In genomic region chr10:91974960-91975359, GRCh38 we compare ENCODE assay signal across 14 cellular contexts. TPM values are rescaled to one million over a fixed set of nuclear protein-coding genes. Genes with fewer than 3 reads are reported as not detected.
A peak's percentile ranks its signal among the peaks of the same experiment; 100 is the strongest.
DNase-seq lines count a peak whose midpoint lies in the region; ATAC-seq, FAIRE-seq and TF ChIP-seq lines count a peak whose summit lies in the region.
"Had no signal": no experiment of that assay in that cellular context is flagged by ENCODE, and none has a peak within 500 bp of the region (broad histone marks: within the 10 kb centered on the region; RNA-seq: fewer than 3 reads in every experiment).

No MANE protein-coding gene starts in this region.

- H3K9me3 Mint-ChIP-seq in activated T-cell treated with anti-CD3 and anti-CD28 coated beads, Interleukin-2, amount 50 U/mL, for 72 hours: no peaks in the 10 kb centered on the region
- no peaks in the 10 kb centered on the region for H3K9me3 Mint-ChIP-seq in stimulated activated naive B cell treated with anti-CD40 and anti-IgM and Interleukin-4, amounts not matched to agents 10 μg/mL and 1 μg/mL and 100 μg/mL, for 72 hours

- peak; percentile 69 for FAIRE-seq in RCC 7860 (lab: Jason Lieb, UNC)
- FAIRE-seq: HepG2 had no signal

- H3K36me3 Mint-ChIP-seq in activated T-cell treated with anti-CD3 and anti-CD28 coated beads, Interleukin-2, amount 50 U/mL, for 72 hours (ENCODE audit: insufficient read depth in 2 of 2): peaks cover 4 to 26% of the 10 kb centered on the region in 2 donors
- H3K36me3 Mint-ChIP-seq in stimulated activated naive B cell treated with anti-CD40 and anti-IgM and Interleukin-4, amounts not matched to agents 10 μg/mL and 1 μg/mL and 100 μg/mL, for 72 hours: peaks cover 50 to 62% of the 10 kb centered on the region in 2 donors

- no peak for TF ChIP-seq CTCF in epithelial cell of esophagus (IDR thresholded peaks at IDR 0.05; ENCODE audit: insufficient read depth, low read depth, low read length, missing control alignments)

- no peaks in the 10 kb centered on the region for H3K27me3 Mint-ChIP-seq in activated T-cell treated with anti-CD3 and anti-CD28 coated beads, Interleukin-2, amount 50 U/mL, for 72 hours (ENCODE audit: low read depth)
- H3K27me3 Mint-ChIP-seq in stimulated activated naive B cell treated with anti-CD40 and anti-IgM and Interleukin-4, amounts not matched to agents 10 μg/mL and 1 μg/mL and 100 μg/mL, for 72 hours: no peaks in the 10 kb centered on the region

- DNase-seq in activated T-cell treated with anti-CD3 and anti-CD28 coated beads, Interleukin-2, amount 50 U/mL, for 72 hours: no peak
- no peak for DNase-seq in activated T-cell treated with anti-CD3 and anti-CD28 coated beads, Interleukin-2, amount 50 U/mL, for 1 hour
- peak; percentile 48 for DNase-seq in RCC 7860 (ENCODE audit: low spot score)
- peak; percentile 56 for DNase-seq in epithelial cell of esophagus (ENCODE audit: low read depth)
- DNase-seq in stimulated activated naive B cell treated with anti-CD40 and anti-IgM and Interleukin-4, amounts not matched to agents 10 μg/mL and 1 μg/mL and 100 μg/mL, for 72 hours: no peak
- no peak for DNase-seq in Ammon's horn (ENCODE audit: low spot score)
- no peak for DNase-seq in C1 segment of cervical spinal cord (lab: John Stamatoyannopoulos, UW)
- DNase-seq: activated CD4-positive, alpha-beta T cell treated with anti-CD3 and anti-CD28 coated beads for 4 hours; islet precursor cell; NCI-H1694; NCI-H774 had no signal

- H3K4me3 ChIP-seq in epithelial cell of esophagus (ENCODE audit: low read length): no peak overlapping the region
- H3K4me3 ChIP-seq: BLaER1 treated with 17β-estradiol and CSF1 and Interleukin-3, amounts not matched to agents 10 nM and 100 nM had no signal

- H3K4me1 Mint-ChIP-seq in activated T-cell treated with anti-CD3 and anti-CD28 coated beads, Interleukin-2, amount 50 U/mL, for 72 hours (ENCODE audit: low read depth): peaks cover 46% of the 10 kb centered on the region
- peaks cover 4 to 15% of the 10 kb centered on the region in 2 donors for H3K4me1 Mint-ChIP-seq in stimulated activated naive B cell treated with anti-CD40 and anti-IgM and Interleukin-4, amounts not matched to agents 10 μg/mL and 1 μg/mL and 100 μg/mL, for 72 hours

- peak overlapping the region in 1 of 2 donors; percentile 58 for H3K4me3 Mint-ChIP-seq in activated T-cell treated with anti-CD3 and anti-CD28 coated beads, Interleukin-2, amount 50 U/mL, for 72 hours
- H3K4me3 Mint-ChIP-seq in stimulated activated naive B cell treated with anti-CD40 and anti-IgM and Interleukin-4, amounts not matched to agents 10 μg/mL and 1 μg/mL and 100 μg/mL, for 72 hours: no peak overlapping the region

- peak; percentile 68 to 81 for ATAC-seq in activated T-cell treated with anti-CD3 and anti-CD28 coated beads, Interleukin-2, amount 50 U/mL, for 72 hours (replicated peaks in 1 of 2)
- ATAC-seq in stimulated activated naive B cell treated with anti-CD40 and anti-IgM and Interleukin-4, amounts not matched to agents 10 μg/mL and 1 μg/mL and 100 μg/mL, for 72 hours (replicated peaks): peak; percentile 36 to 66
- ATAC-seq in HG03139 (IDR thresholded peaks at IDR 0.05; ENCODE audit: unreplicated experiment): no peak
- ATAC-seq: HepG2 had no signal

- H3K27ac Mint-ChIP-seq in activated T-cell treated with anti-CD3 and anti-CD28 coated beads, Interleukin-2, amount 50 U/mL, for 72 hours: peak overlapping the region; percentile 68
- H3K27ac Mint-ChIP-seq in stimulated activated naive B cell treated with anti-CD40 and anti-IgM and Interleukin-4, amounts not matched to agents 10 μg/mL and 1 μg/mL and 100 μg/mL, for 72 hours: no peak overlapping the region

RNA-seq across cellular contexts. Expression of gene BTAF1, which starts 51.4 kb away (rescaled TPM):
- 10 to 100 TPM; 53.7 to 66.1 TPM for total RNA-seq in activated T-cell treated with anti-CD3 and anti-CD28 coated beads, Interleukin-2, amount 50 U/mL, for 72 hours

Comparison
In these comparisons a context has a peak if more than half of its experiments do, and no peak if none do; other contexts are left out.
1. DNase-seq: peak in RCC 7860 (single experiment) and epithelial cell of esophagus (single experiment); none in activated T-cell treated with anti-CD3 and anti-CD28 coated beads, Interleukin-2, amount 50 U/mL, for 72 hours (0 of 2), activated T-cell treated with anti-CD3 and anti-CD28 coated beads, Interleukin-2, amount 50 U/mL, for 1 hour (single experiment), stimulated activated naive B cell treated with anti-CD40 and anti-IgM and Interleukin-4, amounts not matched to agents 10 μg/mL and 1 μg/mL and 100 μg/mL, for 72 hours (single experiment), Ammon's horn (single experiment) and C1 segment of cervical spinal cord (0 of 14).